8 cellular contexts compared by ENCODE assay signal in the genomic region with DNA sequence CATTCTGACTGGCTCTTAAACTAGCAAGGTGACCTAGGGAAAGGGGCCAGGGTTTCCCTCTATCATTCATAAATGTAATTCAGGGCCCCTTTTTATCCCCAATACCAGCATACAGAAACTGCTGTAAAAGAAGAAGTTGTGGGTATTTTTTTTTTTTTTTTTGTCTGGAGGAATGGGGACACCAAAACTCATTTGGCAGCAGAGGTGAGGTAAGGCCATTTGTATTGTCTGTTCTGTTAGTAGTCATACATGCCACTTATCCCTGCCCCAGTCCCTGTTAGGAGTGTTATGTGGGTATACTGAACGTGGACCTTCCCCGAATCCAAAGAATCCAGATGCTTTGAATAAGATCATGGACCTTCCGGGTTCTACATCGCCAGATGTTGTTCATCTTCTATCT. TPM values are rescaled to one million over a fixed set of nuclear protein-coding genes. Genes with fewer than 3 reads are reported as not detected.
DNase-seq lines count a peak whose midpoint lies in the region; TF ChIP-seq lines count a peak whose summit lies in the region.

No MANE protein-coding gene starts in this region.

- no peaks in the 10 kb centered on the region for H3K27me3 Mint-ChIP-seq in T-helper 1 cell treated with Interleukin-12 subunit alpha and Interleukin-12 subunit beta and Interleukin-4 antibody, amounts not matched to agents 30 μg/mL and 1 μg/mL, for 36 hours (ENCODE audit: low read depth)

- H3K36me3 Mint-ChIP-seq in T-helper 1 cell treated with Interleukin-12 subunit alpha and Interleukin-12 subunit beta and Interleukin-4 antibody, amounts not matched to agents 30 μg/mL and 1 μg/mL, for 36 hours (ENCODE audit: low read depth), result peaks cover 29% of the 10 kb centered on the region

- H3K36me3 ChIP-seq in SK-N-MC (ENCODE audit: insufficient read depth, low read length) (peaks cover 28% of the 10 kb centered on the region), spleen (peaks cover 0 to 10% (median 0%) of the 10 kb centered on the region in 6 donors)

- H3K4me1 ChIP-seq in spleen, result peaks cover 57 to 85% (median 79%) of the 10 kb centered on the region in 6 donors

- intact Hi-C loops in spleen (cut with DNase I; ENCODE audit: low total_unique reads), result no loop called here

- H3K27me3 ChIP-seq in spleen (replicated peaks in 1 of 7), result no peaks in the 10 kb centered on the region

- no peak overlapping the region for H3K27ac ChIP-seq in SK-N-MC
- peak overlapping the region; percentile 92 to 100 (median 98) for H3K27ac ChIP-seq in spleen

- H3K9ac ChIP-seq in SK-N-MC (ENCODE audit: insufficient read length), result peak overlapping the region; percentile 93

- H3K4me3 Mint-ChIP-seq in T-helper 1 cell treated with Interleukin-12 subunit alpha and Interleukin-12 subunit beta and Interleukin-4 antibody, amounts not matched to agents 30 μg/mL and 1 μg/mL, for 36 hours, result peak overlapping the region; percentile 96

- no peaks in the 10 kb centered on the region for H3K9me3 Mint-ChIP-seq in T-helper 1 cell treated with Interleukin-12 subunit alpha and Interleukin-12 subunit beta and Interleukin-4 antibody, amounts not matched to agents 30 μg/mL and 1 μg/mL, for 36 hours

- H3K9me3 ChIP-seq in SK-N-MC (ENCODE audit: low read depth, low read length), result no peaks in the 10 kb centered on the region
- H3K9me3 ChIP-seq in spleen, result no peaks in the 10 kb centered on the region

- peaks cover 53% of the 10 kb centered on the region for H3K4me1 Mint-ChIP-seq in T-helper 1 cell treated with Interleukin-12 subunit alpha and Interleukin-12 subunit beta and Interleukin-4 antibody, amounts not matched to agents 30 μg/mL and 1 μg/mL, for 36 hours (ENCODE audit: low read depth)

- TF ChIP-seq CTCF in foreskin fibroblast (IDR thresholded peaks at IDR 0.05; ENCODE audit: low read depth, low read length), result no peak
- TF ChIP-seq CTCF in spleen (IDR thresholded peaks at IDR 0.05 in 8 of 11, conservative IDR thresholded peaks at IDR 0.05 in 3 of 11), result no peak

- DNase-seq in T-helper 1 cell (no peak), SK-N-MC (ENCODE audit: low read depth, low spot score) (no peak), foreskin fibroblast (peak in 1 of 2 donors; percentile 25), spleen (no peak), DMS153 (lab: John Stamatoyannopoulos, UW) (no peak), superior temporal gyrus (ENCODE audit: extremely low spot score) (no peak), OCI-M2 (lab: John Stamatoyannopoulos, UW; ENCODE audit: unreplicated experiment) (no peak)

- H3K27ac Mint-ChIP-seq in T-helper 1 cell treated with Interleukin-12 subunit alpha and Interleukin-12 subunit beta and Interleukin-4 antibody, amounts not matched to agents 30 μg/mL and 1 μg/mL, for 36 hours, result peak overlapping the region; percentile 97

- no peak for TF ChIP-seq POLR2A in spleen (IDR thresholded peaks at IDR 0.05)

- WGBS in spleen, 5 donors, result 54 to 75% (median 70%) methylated on average over 4 of the region's 4 CpGs

- H3K4me3 ChIP-seq in SK-N-MC (peak overlapping the region; percentile 88), foreskin fibroblast (ENCODE audit: low read depth in 1 of 2, low read length in 2 of 2) (peak overlapping the region; percentile 67 to 89), spleen (peak overlapping the region in 7 of 8 donors; percentile 6 to 87 (median 80))

RNA-seq across cellular contexts. Expression of gene SEPTIN2, which starts 1.7 kb away (rescaled TPM):
- total RNA-seq in spleen, result 100 to 1,000 TPM; 236 to 350 (median 327) TPM
- 100 to 1,000 TPM in 2 of 3 donors, 10 to 100 TPM in 1; 90.3 to 164 (median 102) TPM for polyA plus RNA-seq in spleen

RNA-seq across cellular contexts. Expression of gene HDLBP, which starts 1.9 kb away (rescaled TPM):
- 100 to 1,000 TPM; 207 to 333 (median 268) TPM for total RNA-seq in spleen
- 10 to 100 TPM; 46.1 to 63.3 (median 51.4) TPM for polyA plus RNA-seq in spleen

RNA-seq across cellular contexts. Expression of gene FARP2, which starts 38.7 kb away (rescaled TPM):
- 10 to 100 TPM; 30.9 to 72.8 (median 61.5) TPM for total RNA-seq in spleen
- 10 to 100 TPM in 2 of 3 donors, 1 to 10 TPM in 1; 9.1 to 16.5 (median 14.1) TPM for polyA plus RNA-seq in spleen
